11 cellular contexts compared by ENCODE assay signal in the genomic region with DNA sequence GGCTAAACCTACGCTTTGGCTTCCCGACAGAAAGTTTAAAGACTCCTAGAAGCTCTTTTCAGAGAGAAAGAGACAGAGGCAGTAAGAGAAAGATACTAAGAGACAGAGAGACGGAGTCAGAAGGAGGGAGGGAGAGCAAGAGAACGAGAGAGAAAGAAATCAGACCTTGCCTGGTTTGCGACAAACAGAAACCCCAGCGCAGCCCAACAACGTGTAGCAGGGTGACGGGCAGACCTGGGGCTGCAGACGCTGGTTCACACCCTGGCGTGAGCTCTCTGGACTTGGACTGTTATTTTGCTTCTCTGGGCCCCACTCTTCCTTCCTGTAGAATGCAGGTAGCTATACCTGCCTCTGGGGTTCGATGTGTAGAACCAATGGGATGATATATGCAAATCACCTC.
DNase-seq lines count a peak whose midpoint lies in the region; ATAC-seq, FAIRE-seq and TF ChIP-seq lines count a peak whose summit lies in the region.
"Had no signal": no experiment of that assay in that cellular context is flagged by ENCODE, and none has a peak within 500 bp of the region (broad histone marks: within the 10 kb centered on the region; RNA-seq: fewer than 3 reads in every experiment).

No MANE protein-coding gene starts in this region.

- no peak overlapping the region for H2AFZ ChIP-seq in HepG2 (ENCODE audit: low read length)

- no TSS peak for BruUV-seq in HepG2 (replicated peaks; lab: Mats Ljungman, UMichigan)

- intact Hi-C loops in HepG2 (cut with micrococcal nuclease; ENCODE audit: unreplicated experiment): loop anchor here (1.0 to 5.0 kb wide), 5 partner anchors 175 to 802 kb away; no protein-coding TSS in a partner anchor
- intact Hi-C loops in stomach (cut with DNase I; ENCODE audit: low total_unique reads): loop anchor here (10.0 kb wide), 1 partner anchor 272 kb away; no protein-coding TSS in a partner anchor

- TF ChIP-seq RAD21 in HepG2 (CRISPR knock-in tag; IDR thresholded peaks at IDR 0.05): no peak

- H3K36me3 ChIP-seq in HepG2 (replicated peaks in 1 of 2; ENCODE audit: control insufficient read depth in 1 of 2, insufficient read depth in 2 of 2, low read length in 2 of 2): no peaks in the 10 kb centered on the region
- H3K36me3 ChIP-seq in stomach: peaks cover 0 to 34% (median 12%) of the 10 kb centered on the region in 4 donors
- H3K36me3 ChIP-seq: HAP-1 had no signal

- no peak overlapping the region for H3K9ac ChIP-seq in HepG2 (ENCODE audit: insufficient read depth, low read depth, low read length)

- TF ChIP-seq CTCF in VCaP (conservative IDR thresholded peaks at IDR 0.05) (no peak), HepG2 (CRISPR knock-in tag; IDR thresholded peaks at IDR 0.05) (no peak), stomach (IDR thresholded peaks at IDR 0.05) (no peak)

- H3K4me2 ChIP-seq in HepG2 (ENCODE audit: low read depth, low read length): no peak overlapping the region

- TF ChIP-seq EP300 in HepG2 (IDR thresholded peaks at IDR 0.05; ENCODE audit: low read depth in 2 of 2, low read length in 2 of 2): no peak
- TF ChIP-seq EP300 in HepG2 (CRISPR knock-in tag; IDR thresholded peaks at IDR 0.05; ENCODE audit: borderline replicate concordance): no peak
- no peak for TF ChIP-seq EP300 in stomach (IDR thresholded peaks at IDR 0.05)

- H4K20me1 ChIP-seq in HepG2 (ENCODE audit: insufficient read depth, low read length): no peaks in the 10 kb centered on the region

- WGBS in HepG2 (ENCODE audit: low lambda C conversion rate): 86% methylated on average over 11 of the region's 11 CpGs
- WGBS in stomach, 5 donors: 60 to 76% (median 67%) methylated on average over 11 of the region's 11 CpGs

- in situ Hi-C loops in HepG2 (cut with HindIII; ENCODE audit: extremely low pct_ligation_motif_present, low pct_unique_long_range_greater_than_20kb): loop anchor here (5.0 to 10.0 kb wide), 3 partner anchors 212 to 610 kb away; no protein-coding TSS in a partner anchor

- H3K4me3 ChIP-seq in HepG2 (replicated peaks in 1 of 3; ENCODE audit: insufficient read depth in 1 of 3, low read depth in 2 of 3, low read length in 3 of 3) (no peak overlapping the region), stomach (no peak overlapping the region)
- H3K4me3 ChIP-seq: HAP-1, tibial nerve had no signal

- TF ChIP-seq POLR2A in HepG2 (IDR thresholded peaks at IDR 0.05; ENCODE audit: insufficient read depth in 1 of 2, low read depth in 2 of 2, low read length in 2 of 2) (no peak), stomach (IDR thresholded peaks at IDR 0.05) (no peak)

- CTCF ChIA-PET in HepG2 (lab: Yijun Ruan, JAX; ENCODE audit: low intra/inter-chr PET ratio, low total read pairs): interaction anchor here (0.8 to 2.0 kb wide), 4 partner anchors 41 to 277 kb away, joined by 3 to 31 read pairs (median 5); no protein-coding TSS in a partner anchor

- no peak for FAIRE-seq in HepG2 (lab: Jason Lieb, UNC)

- POLR2A ChIA-PET in HepG2 (lab: Yijun Ruan, JAX): interaction anchor here (1.0 to 1.3 kb wide), 2 partner anchors 33 to 277 kb away, joined by 3 to 7 read pairs; no protein-coding TSS in a partner anchor

- H3K27me3 ChIP-seq in HepG2 (ENCODE audit: control insufficient read depth in 1 of 2, insufficient read depth in 2 of 2, low read length in 2 of 2) (no peaks in the 10 kb centered on the region), stomach (no peaks in the 10 kb centered on the region)
- H3K27me3 ChIP-seq: tibial nerve had no signal

- DNase-seq in DMS153 (lab: John Stamatoyannopoulos, UW) (peak; percentile 43), DMS153 treated with DMSO at 0.1 percent for 48 hours (lab: John Stamatoyannopoulos, UW; ENCODE audit: unreplicated experiment) (no peak), HepG2 (ENCODE audit: low spot score) (no peak), stomach (no peak), hypothalamus (lab: John Stamatoyannopoulos, UW) (no peak), occipital lobe (lab: John Stamatoyannopoulos, UW) (no peak), SK-N-DZ (ENCODE audit: low spot score) (no peak)

- peak overlapping the region; percentile 54; the same call in 1 of the 2 replicates for H3K27ac ChIP-seq in VCaP
- peak overlapping the region; percentile 6 for H3K27ac ChIP-seq in HepG2 (ENCODE audit: extremely low read length, insufficient read depth, low read length)
- H3K27ac ChIP-seq in stomach: peak overlapping the region in 3 of 5 donors; percentile 7 to 20 (median 14)
- H3K27ac ChIP-seq: 22Rv1, tibial nerve had no signal

- H3K4me1 ChIP-seq in HepG2 (ENCODE audit: insufficient read depth, low read length) (peaks cover 22% of the 10 kb centered on the region), stomach (peaks cover 5 to 25% (median 14%) of the 10 kb centered on the region in 4 donors)
- H3K4me1 ChIP-seq: HAP-1 had no signal

- ATAC-seq in HepG2: no peak; the same call in 2 of the 3 replicates

- H3K9me3 ChIP-seq in HepG2 (ENCODE audit: low read length) (no peaks in the 10 kb centered on the region), stomach (no peaks in the 10 kb centered on the region)
- H3K9me3 ChIP-seq: HAP-1, tibial nerve had no signal

- no peaks in the 10 kb centered on the region for H3K79me2 ChIP-seq in HepG2 (ENCODE audit: insufficient read depth, low read length)

TF ChIP-seq in HepG2, 621 proteins besides CTCF, POLR2A, EP300 and RAD21 (continues in another document):
- no peak for TF ChIP-seq ZNF121 (CRISPR knock-in tag; IDR thresholded peaks at IDR 0.05)
- TF ChIP-seq SKIL (CRISPR knock-in tag; IDR thresholded peaks at IDR 0.05; ENCODE audit: borderline replicate concordance): no peak
- no peak for TF ChIP-seq ZNF292 (CRISPR knock-in tag; IDR thresholded peaks at IDR 0.05; ENCODE audit: borderline replicate concordance, low read depth)
- no peak for TF ChIP-seq ZNF839 (CRISPR knock-in tag; IDR thresholded peaks at IDR 0.05; ENCODE audit: borderline replicate concordance)
- no peak for TF ChIP-seq ZNF207 (IDR thresholded peaks at IDR 0.05; ENCODE audit: borderline replicate concordance)
- no peak for TF ChIP-seq ZNF205 (CRISPR knock-in tag; IDR thresholded peaks at IDR 0.05)
- TF ChIP-seq KLF9 (CRISPR knock-in tag; IDR thresholded peaks at IDR 0.05; ENCODE audit: low read depth): no peak
- TF ChIP-seq, protein P1, sequence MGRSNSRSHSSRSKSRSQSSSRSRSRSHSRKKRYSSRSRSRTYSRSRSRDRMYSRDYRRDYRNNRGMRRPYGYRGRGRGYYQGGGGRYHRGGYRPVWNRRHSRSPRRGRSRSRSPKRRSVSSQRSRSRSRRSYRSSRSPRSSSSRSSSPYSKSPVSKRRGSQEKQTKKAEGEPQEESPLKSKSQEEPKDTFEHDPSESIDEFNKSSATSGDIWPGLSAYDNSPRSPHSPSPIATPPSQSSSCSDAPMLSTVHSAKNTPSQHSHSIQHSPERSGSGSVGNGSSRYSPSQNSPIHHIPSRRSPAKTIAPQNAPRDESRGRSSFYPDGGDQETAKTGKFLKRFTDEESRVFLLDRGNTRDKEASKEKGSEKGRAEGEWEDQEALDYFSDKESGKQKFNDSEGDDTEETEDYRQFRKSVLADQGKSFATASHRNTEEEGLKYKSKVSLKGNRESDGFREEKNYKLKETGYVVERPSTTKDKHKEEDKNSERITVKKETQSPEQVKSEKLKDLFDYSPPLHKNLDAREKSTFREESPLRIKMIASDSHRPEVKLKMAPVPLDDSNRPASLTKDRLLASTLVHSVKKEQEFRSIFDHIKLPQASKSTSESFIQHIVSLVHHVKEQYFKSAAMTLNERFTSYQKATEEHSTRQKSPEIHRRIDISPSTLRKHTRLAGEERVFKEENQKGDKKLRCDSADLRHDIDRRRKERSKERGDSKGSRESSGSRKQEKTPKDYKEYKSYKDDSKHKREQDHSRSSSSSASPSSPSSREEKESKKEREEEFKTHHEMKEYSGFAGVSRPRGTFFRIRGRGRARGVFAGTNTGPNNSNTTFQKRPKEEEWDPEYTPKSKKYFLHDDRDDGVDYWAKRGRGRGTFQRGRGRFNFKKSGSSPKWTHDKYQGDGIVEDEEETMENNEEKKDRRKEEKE (IDR thresholded peaks at IDR 0.05): no peak
- TF ChIP-seq TAF1 (CRISPR knock-in tag; IDR thresholded peaks at IDR 0.05): no peak
- no peak for TF ChIP-seq KLF12 (CRISPR knock-in tag; IDR thresholded peaks at IDR 0.05; ENCODE audit: borderline replicate concordance)
